17 cellular contexts compared by ENCODE assay signal in the genomic region with DNA sequence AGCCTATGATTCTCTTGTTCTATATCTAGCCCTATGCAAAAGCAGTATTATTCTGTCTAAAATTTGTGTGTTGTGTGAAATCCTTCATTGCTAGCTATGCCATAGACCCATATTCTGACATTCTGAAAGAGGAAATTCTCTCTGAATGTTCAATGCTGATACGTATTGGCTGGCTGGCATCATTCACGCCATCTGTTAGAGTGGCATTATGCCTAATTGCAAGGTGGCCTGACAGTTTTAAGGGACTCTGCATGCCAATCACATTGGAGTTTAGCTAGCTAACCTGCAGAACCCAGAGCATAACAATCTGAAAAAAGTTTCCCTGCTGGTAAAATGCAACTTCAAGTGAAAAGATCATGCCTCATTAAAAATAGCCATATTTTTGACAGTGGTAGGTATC.
"Had no signal": no experiment of that assay in that cellular context is flagged by ENCODE, and none has a peak within 500 bp of the region (broad histone marks: within the 10 kb centered on the region; RNA-seq: fewer than 3 reads in every experiment).

No MANE protein-coding gene starts in this region.

- H3K4me1 Mint-ChIP-seq: naive thymus-derived CD8-positive, alpha-beta T cell; stimulated activated effector memory CD8-positive, alpha-beta T cell treated with anti-CD3 and anti-CD28 coated beads, Interleukin-12 subunit alpha, Interleukin-12 subunit beta, amount 100 ng/mL, for 72 hours had no signal

- H3K36me3 Mint-ChIP-seq: naive thymus-derived CD8-positive, alpha-beta T cell; stimulated activated effector memory CD8-positive, alpha-beta T cell treated with anti-CD3 and anti-CD28 coated beads, Interleukin-12 subunit alpha, Interleukin-12 subunit beta, amount 100 ng/mL, for 72 hours had no signal

- H3K9me3 Mint-ChIP-seq: nephron progenitor cell had no signal

- DNase-seq: dorsolateral prefrontal cortex; effector CD4-positive, alpha-beta T cell; head of caudate nucleus; left ventricle myocardium superior; lower lobe of right lung; naive thymus-derived CD8-positive, alpha-beta T cell; nephron progenitor cell; nucleus accumbens; stimulated activated CD4-positive, alpha-beta T cell treated with anti-CD3 and anti-CD28 coated beads, Interleukin-12 subunit alpha, Interleukin-12 subunit beta, amount 100 ng/mL, for 4 hours; stimulated activated CD4-positive, alpha-beta T cell treated with anti-CD3 and anti-CD28 coated beads, Interleukin-2, amount 100 ng/mL, for 24 hours; stimulated activated CD4-positive, alpha-beta T cell treated with anti-CD3 and anti-CD28 coated beads, Interleukin-4, amount 100 ng/mL, for 24 hours; stimulated activated naive CD4-positive, alpha-beta T cell treated with Interleukin-2 at 50 U/mL for 16 hours; stomach; thyroid gland; trophoblast cell had no signal

- ATAC-seq: left ventricle myocardium superior; lower lobe of right lung; naive thymus-derived CD8-positive, alpha-beta T cell; sciatic nerve; stimulated activated effector memory CD8-positive, alpha-beta T cell treated with anti-CD3 and anti-CD28 coated beads, Interleukin-12 subunit alpha, Interleukin-12 subunit beta, amount 100 ng/mL, for 72 hours had no signal

- H3K27ac Mint-ChIP-seq: naive thymus-derived CD8-positive, alpha-beta T cell; nephron progenitor cell; stimulated activated effector memory CD8-positive, alpha-beta T cell treated with anti-CD3 and anti-CD28 coated beads, Interleukin-12 subunit alpha, Interleukin-12 subunit beta, amount 100 ng/mL, for 72 hours had no signal

- H3K4me3 Mint-ChIP-seq: naive thymus-derived CD8-positive, alpha-beta T cell; nephron progenitor cell; stimulated activated effector memory CD8-positive, alpha-beta T cell treated with anti-CD3 and anti-CD28 coated beads, Interleukin-12 subunit alpha, Interleukin-12 subunit beta, amount 100 ng/mL, for 72 hours had no signal
